Comparison of ENCODE assay signal across 7 cellular contexts in the genomic region with DNA sequence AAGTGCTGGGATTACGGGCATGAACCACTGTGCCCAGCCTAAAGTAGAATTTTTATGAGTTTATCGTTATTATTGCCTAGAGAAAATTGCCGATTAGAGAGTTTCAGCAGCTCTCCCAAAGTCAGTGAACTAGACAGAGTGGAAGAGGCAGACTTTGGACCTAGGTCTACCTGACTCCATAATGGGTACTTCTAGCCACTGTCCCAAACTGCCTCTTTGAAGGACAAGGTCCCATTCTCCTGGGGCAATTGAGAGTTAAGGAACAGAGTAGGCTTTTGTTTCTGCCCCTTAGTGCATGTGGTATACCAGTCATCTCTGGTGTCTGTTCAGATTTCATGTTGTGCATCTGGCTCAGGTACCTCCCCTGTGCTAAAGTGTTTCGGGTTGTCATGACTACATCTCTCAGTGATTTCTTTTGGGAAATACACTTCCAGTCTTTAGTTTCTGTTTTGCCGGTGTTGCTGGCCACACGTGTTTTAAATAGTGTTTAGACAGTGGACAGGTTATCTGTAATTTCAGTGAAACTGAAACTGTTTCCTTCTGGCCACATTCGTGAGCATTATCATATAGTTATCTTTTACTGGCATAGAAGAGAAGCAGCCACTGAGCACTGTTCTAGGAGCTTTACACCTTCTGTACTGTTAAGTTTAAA. TPM values are rescaled to one million over a fixed set of nuclear protein-coding genes. Genes with fewer than 3 reads are reported as not detected.
A peak's percentile ranks its signal among the peaks of the same experiment; 100 is the strongest.
DNase-seq lines count a peak whose midpoint lies in the region; ATAC-seq and TF ChIP-seq lines count a peak whose summit lies in the region.

No MANE protein-coding gene starts in this region.

- ATAC-seq in HG02870 (IDR thresholded peaks at IDR 0.05; ENCODE audit: unreplicated experiment), result peak; percentile 96

- H3K9me2 ChIP-seq in SU-DHL-6 (replicated peaks; ENCODE audit: insufficient read depth, low read length), result no peaks in the 10 kb centered on the region

- H3F3A ChIP-seq in SU-DHL-6 (ENCODE audit: insufficient read depth), result no peaks in the 10 kb centered on the region

- H3K79me1 ChIP-seq in mesenchymal stem cell (replicated peaks; ENCODE audit: low read length, poor library complexity, severe bottlenecking), result no peaks in the 10 kb centered on the region

- no peak overlapping the region for H3K18ac ChIP-seq in mesenchymal stem cell (ENCODE audit: low read depth in 1 of 2, low read length in 2 of 2)

- H2AFZ ChIP-seq in SU-DHL-6 (ENCODE audit: low read depth, low read length, severe bottlenecking), result no peak overlapping the region
- peak overlapping the region; percentile 10 for H2AFZ ChIP-seq in mesenchymal stem cell (ENCODE audit: low read depth, low read length)

- no peak for TF ChIP-seq CTCF in SU-DHL-6 (IDR thresholded peaks at IDR 0.05; ENCODE audit: insufficient read depth, low read length, poor library complexity, severe bottlenecking)

- H4K20me1 ChIP-seq in SU-DHL-6 (ENCODE audit: low read depth, low read length), result no peaks in the 10 kb centered on the region

- no peak overlapping the region for H3K14ac ChIP-seq in mesenchymal stem cell (ENCODE audit: low read length in 2 of 2)

- H3K36me3 ChIP-seq in SU-DHL-6 (ENCODE audit: low read length) (no peaks in the 10 kb centered on the region), mesenchymal stem cell (ENCODE audit: control insufficient read depth in 1 of 2, insufficient read depth in 2 of 2, low read depth in 1 of 2, low read length in 2 of 2) (no peaks in the 10 kb centered on the region)

- no peaks in the 10 kb centered on the region for H3K4me1 ChIP-seq in mesenchymal stem cell (ENCODE audit: control insufficient read depth, insufficient read depth, low read depth, low read length)

- H3K4me2 ChIP-seq in SU-DHL-6 (ENCODE audit: low read depth, low read length, poor library complexity, severe bottlenecking), result peak overlapping the region; percentile 19
- no peak overlapping the region for H3K4me2 ChIP-seq in mesenchymal stem cell (ENCODE audit: low read length, poor library complexity, severe bottlenecking)

- H4K8ac ChIP-seq in mesenchymal stem cell (ENCODE audit: low read length), result no peak overlapping the region

- WGBS in mesenchymal stem cell, result 91% methylated on average over 7 of the region's 7 CpGs

- no peak overlapping the region for H2BK12ac ChIP-seq in mesenchymal stem cell (ENCODE audit: low read length in 2 of 2)

- no peaks in the 10 kb centered on the region for H3K79me2 ChIP-seq in SU-DHL-6 (ENCODE audit: insufficient read depth, low read length)

- no peak overlapping the region for H3K23ac ChIP-seq in mesenchymal stem cell (ENCODE audit: low read length in 2 of 2)

- H3K27ac ChIP-seq in SU-DHL-6 (ENCODE audit: low read depth, low read length) (no peak overlapping the region), mesenchymal stem cell (ENCODE audit: low read length, poor library complexity, severe bottlenecking) (no peak overlapping the region)

- H3K4ac ChIP-seq in mesenchymal stem cell (ENCODE audit: low read depth in 1 of 2, low read length in 2 of 2), result no peak overlapping the region

- H3K4me3 ChIP-seq in SU-DHL-6 (ENCODE audit: insufficient read depth, low read length, poor library complexity, severe bottlenecking) (no peak overlapping the region), mesenchymal stem cell (ENCODE audit: insufficient read depth in 1 of 2, low read depth in 1 of 2, low read length in 2 of 2) (peak overlapping the region in 1 of 2 experiments; percentile 41)

- no peaks in the 10 kb centered on the region for H3K27me3 ChIP-seq in SU-DHL-6 (ENCODE audit: low read length)
- no peaks in the 10 kb centered on the region for H3K27me3 ChIP-seq in mesenchymal stem cell (ENCODE audit: control insufficient read depth in 1 of 2, insufficient read depth in 1 of 2, low read length in 2 of 2)

- DNase-seq in GM19238 (ENCODE audit: insufficient read length, low spot score) (peak; percentile 55), mesenchymal stem cell (peak; percentile 14), dedifferentiated amniotic fluid mesenchymal stem cell (ENCODE audit: extremely low spot score) (no peak), KG1 (lab: John Stamatoyannopoulos, UW) (no peak)
- no peak for DNase-seq in central memory CD4-positive, alpha-beta T cell

- H3K9ac ChIP-seq in SU-DHL-6 (ENCODE audit: low read length) (no peak overlapping the region), mesenchymal stem cell (ENCODE audit: low read length) (peak overlapping the region; percentile 35)

- H4K91ac ChIP-seq in mesenchymal stem cell (ENCODE audit: low read length), result no peak overlapping the region

- no peak overlapping the region for H2BK120ac ChIP-seq in mesenchymal stem cell (ENCODE audit: low read depth, low read length)

- no peak overlapping the region for H2BK5ac ChIP-seq in mesenchymal stem cell (ENCODE audit: low read depth, low read length, poor library complexity, severe bottlenecking)

- H3K9me3 ChIP-seq in SU-DHL-6 (ENCODE audit: insufficient read depth, low read length) (no peaks in the 10 kb centered on the region), mesenchymal stem cell (ENCODE audit: control insufficient read depth, low read length) (no peaks in the 10 kb centered on the region)

- H2BK15ac ChIP-seq in mesenchymal stem cell (ENCODE audit: low read depth, poor library complexity, severe bottlenecking), result no peak overlapping the region

- no peak overlapping the region for H2AK5ac ChIP-seq in mesenchymal stem cell (ENCODE audit: low read length, severe bottlenecking)

RNA-seq across cellular contexts. Expression of a gene that starts 4.7 kb away (rescaled TPM):
- polyA plus RNA-seq in mesenchymal stem cell (2013, experiment 1 of 2), result 0.03 TPM
- 0.04 TPM for polyA plus RNA-seq in mesenchymal stem cell (2013, experiment 2 of 2)

RNA-seq across cellular contexts. Expression of a gene that starts 52.5 kb away (rescaled TPM):
- not detected for polyA plus RNA-seq in mesenchymal stem cell (2013, experiment 1 of 2)
- 0.01 TPM for polyA plus RNA-seq in mesenchymal stem cell (2013, experiment 2 of 2)

Comparison
In these comparisons a context has a peak if more than half of its experiments do, and no peak if none do; other contexts are left out.
1. DNase-seq: peak in GM19238 (single experiment) and mesenchymal stem cell (single experiment); none in central memory CD4-positive, alpha-beta T cell (single experiment), dedifferentiated amniotic fluid mesenchymal stem cell (single experiment) and KG1 (single experiment).